In genomic region chr10:29448756-29449592, GRCh38 we compare ENCODE assay signal across 8 cellular contexts.
DNase-seq lines count a peak whose midpoint lies in the region; ATAC-seq and TF ChIP-seq lines count a peak whose summit lies in the region.
"Not testable (repeated sequence)": the region's sequence is repeated elsewhere in the genome, so short reads cannot be mapped to it uniquely, and the experiment has no call there.

No MANE protein-coding gene starts in this region.

- H3K4me3 ChIP-seq in GM12875 (ENCODE audit: low read depth, low read length); transverse colon: not testable (repeated sequence)

- TF ChIP-seq CTCF in GM12875 (IDR thresholded peaks at IDR 0.05; ENCODE audit: borderline replicate concordance, insufficient read depth, low read depth, low read length) (peak; percentile 72), transverse colon (IDR thresholded peaks at IDR 0.05) (peak; percentile 79 to 84 (median 82))

- H3K27me3 ChIP-seq in transverse colon: not testable (repeated sequence)

- peaks cover 13% of the 10 kb centered on the region for H3K4me1 Mint-ChIP-seq in T-helper 2 cell treated with Interferon-gamma antibody and Interleukin-4, amounts not matched to agents 5 μg/mL and 100 μg/mL, for 36 hours (ENCODE audit: low read depth)
- peaks cover 15% of the 10 kb centered on the region for H3K4me1 Mint-ChIP-seq in activated naive CD8-positive, alpha-beta T cell treated with anti-CD3 and anti-CD28 coated beads, Interleukin-2, amount 10 ng/mL, durations not matched to agents 7 days and 5 days

- POLR2A ChIA-PET in activated naive CD8-positive, alpha-beta T cell treated with anti-CD3 and anti-CD28 coated beads, Interleukin-2, amount 10 ng/mL, durations not matched to agents 7 days and 5 days (lab: Charles Lee): not testable (repeated sequence)

- not testable (repeated sequence) for H3K27ac Mint-ChIP-seq in T-helper 2 cell treated with Interferon-gamma antibody and Interleukin-4, amounts not matched to agents 5 μg/mL and 100 μg/mL, for 36 hours
- H3K27ac Mint-ChIP-seq in activated naive CD8-positive, alpha-beta T cell treated with anti-CD3 and anti-CD28 coated beads, Interleukin-2, amount 10 ng/mL, durations not matched to agents 7 days and 5 days: peak overlapping the region; percentile 45

- not testable (repeated sequence) for H3K4me1 ChIP-seq in transverse colon

- H3K36me3 Mint-ChIP-seq in T-helper 2 cell treated with Interferon-gamma antibody and Interleukin-4, amounts not matched to agents 5 μg/mL and 100 μg/mL, for 36 hours (ENCODE audit: low read depth); activated naive CD8-positive, alpha-beta T cell treated with anti-CD3 and anti-CD28 coated beads, Interleukin-2, amount 10 ng/mL, durations not matched to agents 7 days and 5 days: not testable (repeated sequence)

- not testable (repeated sequence) for H3K36me3 ChIP-seq in transverse colon

- TF ChIP-seq EP300 in transverse colon (IDR thresholded peaks at IDR 0.05; ENCODE audit: low read depth): not testable (repeated sequence)

- not testable (repeated sequence) for H3K9me3 Mint-ChIP-seq in T-helper 2 cell treated with Interferon-gamma antibody and Interleukin-4, amounts not matched to agents 5 μg/mL and 100 μg/mL, for 36 hours; activated naive CD8-positive, alpha-beta T cell treated with anti-CD3 and anti-CD28 coated beads, Interleukin-2, amount 10 ng/mL, durations not matched to agents 7 days and 5 days

- peak; percentile 6 for DNase-seq in NCI-H128 (lab: John Stamatoyannopoulos, UW; ENCODE audit: unreplicated experiment)
- peak; percentile 63 for DNase-seq in T-helper 2 cell treated with Interferon-gamma antibody and Interleukin-4, amounts not matched to agents 5 μg/mL and 100 μg/mL, for 36 hours (ENCODE audit: low spot score)
- DNase-seq in activated naive CD8-positive, alpha-beta T cell treated with anti-CD3 and anti-CD28 coated beads, Interleukin-2, amount 10 ng/mL, durations not matched to agents 7 days and 5 days: peak; percentile 85
- DNase-seq in cardiac septum (ENCODE audit: low spot score): peak; percentile 94
- peak; percentile 67 to 98 (median 86) for DNase-seq in posterior cingulate gyrus
- DNase-seq in transverse colon: peak; percentile 87

- not testable (repeated sequence) for TF ChIP-seq POLR2A in transverse colon (IDR thresholded peaks at IDR 0.05)

- intact Hi-C loops in cardiac septum (cut with DNase I) (loop anchor here (5.0 kb wide), 1 partner anchor 57 kb away; no protein-coding TSS in a partner anchor), posterior cingulate gyrus (cut with DNase I) (loop anchor here (2.0 kb wide), 1 partner anchor 62 kb away; no protein-coding TSS in a partner anchor), transverse colon (cut with DNase I; ENCODE audit: low total_unique reads) (loop anchor here (5.0 kb wide), 1 partner anchor 62 kb away; no protein-coding TSS in a partner anchor)

- peak; percentile 87 for ATAC-seq in HG02759 (IDR thresholded peaks at IDR 0.05; ENCODE audit: unreplicated experiment)
- ATAC-seq in activated naive CD8-positive, alpha-beta T cell treated with anti-CD3 and anti-CD28 coated beads, Interleukin-2, amount 10 ng/mL, durations not matched to agents 7 days and 5 days (ENCODE audit: low read depth): peak; percentile 92

- not testable (repeated sequence) for H3K27ac ChIP-seq in transverse colon

- H3K4me3 Mint-ChIP-seq in T-helper 2 cell treated with Interferon-gamma antibody and Interleukin-4, amounts not matched to agents 5 μg/mL and 100 μg/mL, for 36 hours: peak overlapping the region; percentile 50
- H3K4me3 Mint-ChIP-seq in activated naive CD8-positive, alpha-beta T cell treated with anti-CD3 and anti-CD28 coated beads, Interleukin-2, amount 10 ng/mL, durations not matched to agents 7 days and 5 days: peak overlapping the region; percentile 6

- in situ Hi-C loops in transverse colon (cut with MboI; ENCODE audit: low pct_ligation_motif_present in 1 of 4, low pct_unique_long_range_greater_than_20kb in 1 of 4, low sequenced_read_pairs in 3 of 4): not testable (repeated sequence)

- not testable (repeated sequence) for H3K9me3 ChIP-seq in transverse colon

- H3K27me3 Mint-ChIP-seq in T-helper 2 cell treated with Interferon-gamma antibody and Interleukin-4, amounts not matched to agents 5 μg/mL and 100 μg/mL, for 36 hours (ENCODE audit: low read depth); activated naive CD8-positive, alpha-beta T cell treated with anti-CD3 and anti-CD28 coated beads, Interleukin-2, amount 10 ng/mL, durations not matched to agents 7 days and 5 days: not testable (repeated sequence)

- 18 to 24% methylated on average over 4 to 21 of the region's 21 CpGs for WGBS in transverse colon (ENCODE audit: low coverage in 1 of 2), 2 donors

Comparison
In these comparisons a context has a peak if more than half of its experiments do, and no peak if none do; other contexts are left out.
1. DNase-seq: peak in every context shown above with its lines; median percentile 94 in cardiac septum; 87 in transverse colon; 86 in posterior cingulate gyrus; 85 in activated naive CD8-positive, alpha-beta T cell treated with anti-CD3 and anti-CD28 coated beads, Interleukin-2, amount 10 ng/mL, durations not matched to agents 7 days and 5 days; 63 in T-helper 2 cell treated with Interferon-gamma antibody and Interleukin-4, amounts not matched to agents 5 μg/mL and 100 μg/mL, for 36 hours; 6 in NCI-H128.